ENCODE assay signal across 24 cellular contexts in genomic region chr17:45889579-45889978, GRCh38. TPM values are rescaled to one million over a fixed set of nuclear protein-coding genes. Genes with fewer than 3 reads are reported as not detected.
DNase-seq lines count a peak whose midpoint lies in the region; ATAC-seq and TF ChIP-seq lines count a peak whose summit lies in the region.
"Had no signal": no experiment of that assay in that cellular context is flagged by ENCODE, and none has a peak within 500 bp of the region (broad histone marks: within the 10 kb centered on the region; RNA-seq: fewer than 3 reads in every experiment).

No MANE protein-coding gene starts in this region.

- peaks cover 2% of the 10 kb centered on the region for H3K23me2 ChIP-seq in H9 (ENCODE audit: insufficient read length, low read depth, low read length, poor library complexity, severe bottlenecking)

- H3K56ac ChIP-seq in H9 (ENCODE audit: insufficient read length, low read depth, low read length) (no peak overlapping the region), mesendoderm (ENCODE audit: low read length) (no peak overlapping the region)

- no peak overlapping the region for H2BK12ac ChIP-seq in H9 (ENCODE audit: insufficient read length, low read depth, low read length)

- H2AK5ac ChIP-seq in H9 (ENCODE audit: insufficient read length, low read length) (no peak overlapping the region), mesendoderm (ENCODE audit: low read length) (no peak overlapping the region)

- no peak overlapping the region for H3T11ph ChIP-seq in H9 (ENCODE audit: low read length)

- no peak overlapping the region for H3K27ac Mint-ChIP-seq in Calu3 (ENCODE audit: unreplicated experiment)
- no peak overlapping the region for H3K27ac Mint-ChIP-seq in H9
- no peak overlapping the region for H3K27ac Mint-ChIP-seq in endothelial cell (ENCODE audit: unreplicated experiment)
- H3K27ac Mint-ChIP-seq: activated T-helper 2 cell treated with anti-CD3 and anti-CD28 coated beads, Interferon-gamma antibody, Interleukin-2, Interleukin-4, amounts not matched to agents 10 μg/mL and 5 μg/mL and 100 μg/mL, durations not matched to agents 14 hours and 24 hours and 36 hours had no signal

- intact Hi-C loops in Calu3 (cut with micrococcal nuclease; ENCODE audit: unreplicated experiment) = no loop called here

- H3K4me2 ChIP-seq in H9 (ENCODE audit: insufficient read depth, insufficient read length, low read length) (no peak overlapping the region), mesendoderm (ENCODE audit: low read length) (no peak overlapping the region)

- H3K36me3 ChIP-seq in WERI-Rb-1 = no peaks in the 10 kb centered on the region; the same call in 1 of the 2 replicates
- H3K36me3 ChIP-seq in mesendoderm (ENCODE audit: control insufficient read depth, insufficient read depth, low read length) = no peaks in the 10 kb centered on the region
- H3K36me3 ChIP-seq: cardiac muscle cell, esophagus squamous epithelium, uterus had no signal

- H3K18ac ChIP-seq in H9 (ENCODE audit: insufficient read length, low read depth, low read length) (no peak overlapping the region), mesendoderm (ENCODE audit: low read length) (no peak overlapping the region)

- H4K91ac ChIP-seq in H9 (ENCODE audit: insufficient read length, low read depth, low read length) = no peak overlapping the region

- H3K23ac ChIP-seq in H9 (ENCODE audit: insufficient read length, low read depth, low read length) (no peak overlapping the region), mesendoderm (ENCODE audit: low read length) (no peak overlapping the region)

- no peaks in the 10 kb centered on the region for H3K79me2 ChIP-seq in H9 (ENCODE audit: insufficient read depth, low read length)
- H3K79me2 ChIP-seq in mesendoderm (ENCODE audit: control insufficient read depth, insufficient read depth, low read length) = no peaks in the 10 kb centered on the region

- H2BK15ac ChIP-seq in H9 (ENCODE audit: low read depth, low read length) (no peak overlapping the region), mesendoderm (replicated peaks; ENCODE audit: low read depth) (no peak overlapping the region)

- no CpG with 5 or more reads among the region's 4 CpGs for WGBS in H9 (ENCODE audit: extremely low coverage, insufficient read length, low lambda C conversion rate)
- WGBS in mesendoderm (ENCODE audit: extremely low coverage, insufficient coverage, low lambda C conversion rate) = no CpG with 5 or more reads among the region's 4 CpGs

- CTCF ChIA-PET in Calu3 (lab: Charles Lee) = no interaction called here

- H2AFZ ChIP-seq in H9 (ENCODE audit: low read length) = no peak overlapping the region

- ATAC-seq in GM18909 (IDR thresholded peaks at IDR 0.05; ENCODE audit: poor library complexity, unreplicated experiment) (no peak), HG02870 (IDR thresholded peaks at IDR 0.05; ENCODE audit: unreplicated experiment) (no peak)

- H3K27me3 ChIP-seq in H9 (ENCODE audit: insufficient read depth, low read length) = no peaks in the 10 kb centered on the region; the same call in 1 of the 2 replicates
- H3K27me3 ChIP-seq in WERI-Rb-1 (ENCODE audit: insufficient read depth, low read depth, severe bottlenecking) = no peaks in the 10 kb centered on the region
- no peaks in the 10 kb centered on the region for H3K27me3 ChIP-seq in mesendoderm (ENCODE audit: insufficient read depth, low read length, poor library complexity)
- H3K27me3 ChIP-seq: uterus had no signal

- H2BK5ac ChIP-seq in H9 (ENCODE audit: insufficient read length, low read length) = no peak overlapping the region
- no peak overlapping the region for H2BK5ac ChIP-seq in mesendoderm (ENCODE audit: low read length)

- H3K36me3 Mint-ChIP-seq in Calu3 (ENCODE audit: insufficient read depth, unreplicated experiment) = peaks cover 10% of the 10 kb centered on the region
- peaks cover 0 to 2% (median 0%) of the 10 kb centered on the region in 3 experiments; a peak in 2 of 7 replicates for H3K36me3 Mint-ChIP-seq in H9 (ENCODE audit: insufficient read depth in 1 of 3, low read depth in 3 of 3)
- H3K36me3 Mint-ChIP-seq in endothelial cell (ENCODE audit: low read depth, unreplicated experiment) = no peaks in the 10 kb centered on the region

- H3K79me1 ChIP-seq in H9 (ENCODE audit: insufficient read depth, low read depth, low read length, poor library complexity, severe bottlenecking) (no peaks in the 10 kb centered on the region), mesendoderm (ENCODE audit: low read length) (no peaks in the 10 kb centered on the region)

- H4K5ac ChIP-seq in H9 (ENCODE audit: insufficient read length, low read depth, low read length) = no peak overlapping the region
- H4K5ac ChIP-seq in mesendoderm (ENCODE audit: low read length) = no peak overlapping the region

- H3K9me3 ChIP-seq in H9 (ENCODE audit: control insufficient read depth, low read depth, low read length) (no peaks in the 10 kb centered on the region), WERI-Rb-1 (ENCODE audit: severe bottlenecking) (peaks cover 1% of the 10 kb centered on the region)
- H3K9me3 ChIP-seq: Caco-2, esophagus squamous epithelium, uterus had no signal

- peaks cover 73% of the 10 kb centered on the region for H3K27me3 Mint-ChIP-seq in Calu3 (ENCODE audit: unreplicated experiment)
- peaks cover 61% of the 10 kb centered on the region for H3K27me3 Mint-ChIP-seq in H9 (ENCODE audit: low read depth)
- peaks cover 5% of the 10 kb centered on the region for H3K27me3 Mint-ChIP-seq in endothelial cell (ENCODE audit: unreplicated experiment)

- H3K4me1 ChIP-seq in H9 (ENCODE audit: insufficient read depth, low read length) = no peaks in the 10 kb centered on the region
- no peaks in the 10 kb centered on the region for H3K4me1 ChIP-seq in mesendoderm (ENCODE audit: control insufficient read depth, low read depth, low read length)
- H3K4me1 ChIP-seq: Caco-2 had no signal

- H3K4me3 ChIP-seq in WERI-Rb-1 (ENCODE audit: low read depth, low read length) (no peak overlapping the region), mesendoderm (ENCODE audit: low read length) (no peak overlapping the region)
- H3K4me3 ChIP-seq: cardiac muscle cell, esophagus squamous epithelium, lung, skin epidermis, uterus had no signal

- H4K20me1 ChIP-seq in H9 (ENCODE audit: control insufficient read depth, insufficient read depth, insufficient read length) = no peaks in the 10 kb centered on the region

- H2BK120ac ChIP-seq in H9 (ENCODE audit: low read depth, low read length, poor library complexity, severe bottlenecking) (no peak overlapping the region), mesendoderm (ENCODE audit: low read depth, low read length) (no peak overlapping the region)

- TF ChIP-seq CTCF in Calu3 (IDR thresholded peaks at IDR 0.05; ENCODE audit: unreplicated experiment) (no peak), H9 (conservative IDR thresholded peaks at IDR 0.05) (peak; percentile 65), WERI-Rb-1 (IDR thresholded peaks at IDR 0.05; ENCODE audit: low read depth, low read length) (peak; percentile 73), endothelial cell (IDR thresholded peaks at IDR 0.05; ENCODE audit: unreplicated experiment) (no peak)

- H3K4ac ChIP-seq in H9 (ENCODE audit: low read depth, low read length) = no peak overlapping the region
- no peak overlapping the region for H3K4ac ChIP-seq in mesendoderm (ENCODE audit: low read depth, low read length)

- no peak overlapping the region for H3K14ac ChIP-seq in H9 (ENCODE audit: insufficient read depth, low read length)

- BruUV-seq in Calu3 (replicated peaks; lab: Mats Ljungman, UMichigan) = no TSS peak

- H3K27ac ChIP-seq in H9 (ENCODE audit: insufficient read length, low read depth, low read length) (no peak overlapping the region), WERI-Rb-1 (no peak overlapping the region), mesendoderm (ENCODE audit: low read depth, low read length) (no peak overlapping the region)
- H3K27ac ChIP-seq: cardiac muscle cell, esophagus squamous epithelium, skin epidermis, uterus had no signal

- H3K4me1 Mint-ChIP-seq in Calu3 (ENCODE audit: low read depth, unreplicated experiment) (no peaks in the 10 kb centered on the region), H9 (peaks cover 3 to 5% of the 10 kb centered on the region in 2 experiments; a peak in 3 of 4 replicates), endothelial cell (ENCODE audit: unreplicated experiment) (peaks cover 3% of the 10 kb centered on the region)

- H3K9me3 Mint-ChIP-seq in Calu3 (ENCODE audit: low read depth, unreplicated experiment) (no peaks in the 10 kb centered on the region), H9 (peaks cover 0 to 2% of the 10 kb centered on the region in 2 experiments; a peak in 3 of 5 replicates), endothelial cell (ENCODE audit: unreplicated experiment) (no peaks in the 10 kb centered on the region)
- H3K9me3 Mint-ChIP-seq: activated T-helper 2 cell treated with anti-CD3 and anti-CD28 coated beads, Interferon-gamma antibody, Interleukin-2, Interleukin-4, amounts not matched to agents 10 μg/mL and 5 μg/mL and 100 μg/mL, durations not matched to agents 14 hours and 24 hours and 36 hours had no signal

- H3K4me3 Mint-ChIP-seq in Calu3 (ENCODE audit: low read depth, unreplicated experiment) (no peak overlapping the region), H9 (no peak overlapping the region), endothelial cell (ENCODE audit: unreplicated experiment) (no peak overlapping the region)

- no peak overlapping the region for H4K8ac ChIP-seq in H9 (replicated peaks; ENCODE audit: insufficient read length, low read depth, low read length)
- no peak overlapping the region for H4K8ac ChIP-seq in mesendoderm (ENCODE audit: low read depth, low read length)

- peak; percentile 22 for DNase-seq in Calu3
- DNase-seq in H9 = peak; percentile 73
- DNase-seq in WERI-Rb-1 = peak; percentile 41
- peak; percentile 38 for DNase-seq in mesendoderm
- no peak for DNase-seq in endothelial cell (ENCODE audit: low spot score)
- DNase-seq: AML-193; esophagus squamous epithelium; GDM1; glutamatergic neuron; NCI-H1694 treated with DMSO at 0.1 percent for 48 hours; NCI-H510A; stimulated activated CD4-positive, alpha-beta T cell treated with anti-CD3 and anti-CD28 coated beads, Interleukin-4, amount 100 ng/mL, for 24 hours; T-helper 9 cell; uterus had no signal

- H3K9ac ChIP-seq in H9 (ENCODE audit: extremely low read depth, insufficient read length, low read length) (no peak overlapping the region), mesendoderm (ENCODE audit: low read length) (no peak overlapping the region)

- no peak overlapping the region for H2BK20ac ChIP-seq in H9 (ENCODE audit: low read depth, low read length, poor library complexity, severe bottlenecking)

RNA-seq across cellular contexts. Expression of gene MAPT, which starts 4.8 kb away (rescaled TPM):
- total RNA-seq in Calu3 (2022) (1.1 and 1.6 TPM in 2 replicates), H9 (2021) (1.3 and 1.6 TPM in 2 replicates), endothelial cell (ENCODE audit: unreplicated experiment) (0.28 TPM)
- polyA plus RNA-seq in mesendoderm (2013, experiment 1 of 2) = 0.45 TPM
- 0.66 TPM for polyA plus RNA-seq in mesendoderm (2013, experiment 2 of 2)

RNA-seq across cellular contexts. Expression of gene SPPL2C, which starts 44.9 kb away (rescaled TPM):
- total RNA-seq in Calu3 (2022) (not detected in 2 replicates), H9 (2021) (not detected in 2 replicates), endothelial cell (ENCODE audit: unreplicated experiment) (not detected)
- polyA plus RNA-seq in mesendoderm (2013, experiment 1 of 2) = not detected
- not detected for polyA plus RNA-seq in mesendoderm (2013, experiment 2 of 2)
- total RNA-seq: activated T-helper 2 cell treated with anti-CD3 and anti-CD28 coated beads, Interferon-gamma antibody, Interleukin-2, Interleukin-4, amounts not matched to agents 10 μg/mL and 5 μg/mL and 100 μg/mL, durations not matched to agents 14 hours and 24 hours and 36 hours; Caco-2; esophagus squamous epithelium; lung; myocyte; subcutaneous adipose tissue; uterus had no signal
- polyA plus RNA-seq: adipose tissue, cardiac muscle cell, lung had no signal

Comparison
In these comparisons a context has a peak if more than half of its experiments do, and no peak if none do; other contexts are left out.
1. CTCF ChIP-seq: peak in H9 (single experiment) and WERI-Rb-1 (single experiment); none in Calu3 (single experiment) and endothelial cell (single experiment).